In genomic region chr14:90513151-90514014, GRCh38 we compare ENCODE assay signal across 8 cellular contexts.
DNase-seq lines count a peak whose midpoint lies in the region; ATAC-seq and TF ChIP-seq lines count a peak whose summit lies in the region.

No MANE protein-coding gene starts in this region.

- TF ChIP-seq CTCF in esophagus muscularis mucosa (IDR thresholded peaks at IDR 0.05), result no peak
- TF ChIP-seq CTCF in nephron progenitor cell (IDR thresholded peaks at IDR 0.05), result no peak
- no peak for TF ChIP-seq CTCF in CD14-positive monocyte (IDR thresholded peaks at IDR 0.05)

- TF ChIP-seq EP300 in esophagus muscularis mucosa (IDR thresholded peaks at IDR 0.05), result no peak

- H3K9me3 Mint-ChIP-seq in nephron progenitor cell (no peaks in the 10 kb centered on the region), CD14-positive monocyte (peaks cover 0 to under 1% (median 0%) of the 10 kb centered on the region in 7 donors)

- H3K36me3 Mint-ChIP-seq in nephron progenitor cell (ENCODE audit: low read depth), result no peaks in the 10 kb centered on the region
- H3K36me3 Mint-ChIP-seq in CD14-positive monocyte, result no peaks in the 10 kb centered on the region

- intact Hi-C loops in esophagus muscularis mucosa (cut with DNase I) (no loop called here), CD14-positive monocyte (cut with micrococcal nuclease) (no loop called here)

- H3K4me1 Mint-ChIP-seq in nephron progenitor cell (peaks cover 42% of the 10 kb centered on the region), CD14-positive monocyte (peaks cover 8% of the 10 kb centered on the region)

- DNase-seq in DMS53 (lab: John Stamatoyannopoulos, UW) (peak; percentile 98), NCI-H345 (lab: John Stamatoyannopoulos, UW) (peak; percentile 99), esophagus muscularis mucosa (ENCODE audit: extremely low spot score) (no peak), nephron progenitor cell (peak; percentile 35), CD14-positive monocyte (ENCODE audit: low spot score) (no peak), A172 (ENCODE audit: low spot score) (no peak)

- TF ChIP-seq POLR2A in esophagus muscularis mucosa (IDR thresholded peaks at IDR 0.05; ENCODE audit: low read depth), result no peak

- H3K4me3 ChIP-seq in esophagus muscularis mucosa, result no peak overlapping the region

- H3K36me3 ChIP-seq in esophagus muscularis mucosa, result no peaks in the 10 kb centered on the region

- no peak overlapping the region for H3K4me3 Mint-ChIP-seq in nephron progenitor cell
- H3K4me3 Mint-ChIP-seq in CD14-positive monocyte, result no peak overlapping the region

- H3K9me3 ChIP-seq in esophagus muscularis mucosa, result no peaks in the 10 kb centered on the region

- peaks cover 27 to 62% (median 50%) of the 10 kb centered on the region in 4 donors for H3K4me1 ChIP-seq in esophagus muscularis mucosa

- H3K27me3 Mint-ChIP-seq in nephron progenitor cell (ENCODE audit: low read depth, poor library complexity) (peaks cover 10% of the 10 kb centered on the region), CD14-positive monocyte (ENCODE audit: low read depth in 3 of 3) (peaks cover 10 to 15% (median 14%) of the 10 kb centered on the region in 3 donors)

- ATAC-seq in HG02642 (IDR thresholded peaks at IDR 0.05; ENCODE audit: poor library complexity, unreplicated experiment) (no peak), HG02970 (IDR thresholded peaks at IDR 0.05; ENCODE audit: low FRiP score, unreplicated experiment) (no peak)

- peak overlapping the region; percentile 76 to 79 (median 78) for H3K27ac ChIP-seq in esophagus muscularis mucosa (replicated peaks in 1 of 4)

- H3K27me3 ChIP-seq in esophagus muscularis mucosa, result no peaks in the 10 kb centered on the region

- H3K27ac Mint-ChIP-seq in nephron progenitor cell (peak overlapping the region; percentile 83), CD14-positive monocyte (no peak overlapping the region)

- WGBS in esophagus muscularis mucosa, result 31% methylated on average over 4 of the region's 16 CpGs

Comparison
In these comparisons a context has a peak if more than half of its experiments do, and no peak if none do; other contexts are left out.
1. DNase-seq: peak in DMS53 (single experiment), NCI-H345 (single experiment) and nephron progenitor cell (single experiment); none in esophagus muscularis mucosa (single experiment), CD14-positive monocyte (single experiment) and A172 (single experiment).